ENCODE assay signal across 1 cellular context in genomic region chr16:58073086-58073485, GRCh38. TPM values are rescaled to one million over a fixed set of nuclear protein-coding genes. Genes with fewer than 3 reads are reported as not detected.
"Had no signal": no experiment of that assay in that cellular context is flagged by ENCODE, and none has a peak within 500 bp of the region (broad histone marks: within the 10 kb centered on the region; RNA-seq: fewer than 3 reads in every experiment).

No MANE protein-coding gene starts in this region.

RNA-seq across cellular contexts. Expression of gene MMP15, which starts 47.5 kb away (rescaled TPM):
- polyA plus RNA-seq: IgD-negative memory B cell had no signal
